ENCODE assay signal across 10 cellular contexts in genomic region chr15:101578443-101578894, GRCh38.
A peak's percentile ranks its signal among the peaks of the same experiment; 100 is the strongest.
DNase-seq lines count a peak whose midpoint lies in the region; ATAC-seq and TF ChIP-seq lines count a peak whose summit lies in the region.
"Had no signal": no experiment of that assay in that cellular context is flagged by ENCODE, and none has a peak within 500 bp of the region (broad histone marks: within the 10 kb centered on the region; RNA-seq: fewer than 3 reads in every experiment).

No MANE protein-coding gene starts in this region.

- no peaks in the 10 kb centered on the region for H3K27me3 ChIP-seq in transverse colon
- H3K27me3 ChIP-seq: SJSA1 had no signal

- ATAC-seq in GM21390 (IDR thresholded peaks at IDR 0.05; ENCODE audit: unreplicated experiment), result no peak

- DNase-seq in DMS79 treated with DMSO at 0.1 percent for 48 hours (lab: John Stamatoyannopoulos, UW) (peak; percentile 6), HFF-Myc (ENCODE audit: extremely low read depth, low read depth) (no peak), UCSD-AML1 (lab: John Stamatoyannopoulos, UW; ENCODE audit: unreplicated experiment) (peak; percentile 64), iPS-NIHi11 (ENCODE audit: low spot score) (peak; percentile 75), transverse colon (peak; percentile 70), coronary artery (ENCODE audit: low spot score) (no peak), DMS153 (lab: John Stamatoyannopoulos, UW) (no peak)

- TF ChIP-seq EP300 in transverse colon (IDR thresholded peaks at IDR 0.05; ENCODE audit: low read depth), result no peak

- no peak overlapping the region for H3K4me3 ChIP-seq in HFF-Myc (replicated peaks; ENCODE audit: low read depth, low read length)
- H3K4me3 ChIP-seq in transverse colon, result no peak overlapping the region
- H3K4me3 ChIP-seq in coronary artery, result no peak overlapping the region
- H3K4me3 ChIP-seq: SJSA1, thoracic aorta had no signal

- in situ Hi-C loops in transverse colon (cut with MboI; ENCODE audit: low pct_ligation_motif_present in 1 of 4, low pct_unique_long_range_greater_than_20kb in 1 of 4, low sequenced_read_pairs in 3 of 4), result no loop called here

- no peaks in the 10 kb centered on the region for H3K4me1 ChIP-seq in transverse colon

- H3K27ac ChIP-seq in transverse colon, result no peak overlapping the region
- no peak overlapping the region for H3K27ac ChIP-seq in coronary artery
- H3K27ac ChIP-seq: thoracic aorta had no signal

- 37% methylated on average over 9 of the region's 10 CpGs; no CpG with 5 or more reads in 1 of the 2 donors for WGBS in transverse colon (ENCODE audit: low coverage in 1 of 2), 2 donors

- TF ChIP-seq CTCF in HFF-Myc (IDR thresholded peaks at IDR 0.05; ENCODE audit: low read depth, low read length, missing control alignments), result peak; percentile 41
- TF ChIP-seq CTCF in transverse colon (IDR thresholded peaks at IDR 0.05), result peak; percentile 43 to 84 (median 60)
- no peak for TF ChIP-seq CTCF in coronary artery (IDR thresholded peaks at IDR 0.05)

- H3K36me3 ChIP-seq in transverse colon, result no peaks in the 10 kb centered on the region
- H3K36me3 ChIP-seq: SJSA1, thoracic aorta had no signal

- TF ChIP-seq POLR2A in transverse colon (IDR thresholded peaks at IDR 0.05), result no peak

- intact Hi-C loops in transverse colon (cut with DNase I; ENCODE audit: low total_unique reads), result no loop called here

- no peaks in the 10 kb centered on the region for H3K9me3 ChIP-seq in transverse colon
- H3K9me3 ChIP-seq: SJSA1 had no signal

Comparison
In these comparisons a context has a peak if more than half of its experiments do, and no peak if none do; other contexts are left out.
1. DNase-seq: peak in DMS79 treated with DMSO at 0.1 percent for 48 hours (single experiment), UCSD-AML1 (single experiment), iPS-NIHi11 (single experiment) and transverse colon (single experiment); none in HFF-Myc (single experiment), coronary artery (single experiment) and DMS153 (single experiment).